In the genomic region with DNA sequence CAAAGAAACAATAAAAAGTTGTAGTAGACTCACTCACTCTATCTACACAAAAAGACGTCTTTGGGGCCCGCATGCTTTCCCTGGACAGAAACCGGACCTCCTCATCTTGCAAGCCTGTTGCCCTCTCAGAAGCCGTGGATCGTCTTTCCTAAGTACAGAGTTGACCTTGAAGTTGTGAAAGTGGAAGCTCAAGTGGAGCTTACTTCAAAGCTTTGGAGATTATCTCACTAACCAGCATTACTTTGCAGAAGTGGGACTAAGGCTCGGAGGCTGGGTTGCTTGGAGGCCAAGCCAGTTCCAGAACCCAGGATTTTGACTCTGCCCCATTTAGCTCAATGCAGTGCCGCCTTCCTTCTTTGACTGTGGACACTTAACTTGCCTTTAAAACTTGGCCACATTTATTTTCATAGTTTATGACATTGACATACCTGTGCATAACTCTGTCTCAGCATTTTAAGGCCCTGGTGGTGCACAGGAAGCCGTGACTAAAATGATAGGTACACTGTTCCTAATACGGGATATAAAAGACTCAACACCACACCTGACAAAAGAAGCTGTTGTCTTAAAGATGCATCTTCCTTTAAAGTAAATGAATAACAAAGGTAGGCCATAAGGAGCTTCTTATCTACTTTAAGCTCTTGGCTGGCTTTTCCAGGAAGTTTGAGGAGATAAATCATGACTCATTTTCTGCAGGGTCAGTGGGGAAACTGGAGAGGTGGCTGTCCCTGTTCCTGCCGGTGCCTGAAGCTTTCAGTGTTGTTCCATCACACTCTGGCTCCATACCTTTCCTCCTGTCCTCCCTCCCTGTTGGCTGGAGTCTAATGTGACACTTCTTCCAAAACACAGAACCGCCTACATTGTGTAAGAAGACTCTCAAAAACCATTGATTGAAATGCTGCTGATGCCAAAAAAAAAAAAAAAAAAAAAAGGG, we compare ENCODE assay signal across 8 cellular contexts. TPM values are rescaled to one million over a fixed set of nuclear protein-coding genes. Genes with fewer than 3 reads are reported as not detected.
DNase-seq lines count a peak whose midpoint lies in the region; ATAC-seq and TF ChIP-seq lines count a peak whose summit lies in the region.

No MANE protein-coding gene starts in this region.

- peaks cover 0 to 4% (median 0%) of the 10 kb centered on the region in 3 experiments for H3K36me3 ChIP-seq in naive thymus-derived CD4-positive, alpha-beta T cell (ENCODE audit: control insufficient read depth in 2 of 3, insufficient read depth in 3 of 3, low read length in 3 of 3)

- no peaks in the 10 kb centered on the region for H3K27me3 ChIP-seq in naive thymus-derived CD4-positive, alpha-beta T cell (ENCODE audit: control insufficient read depth in 2 of 2, insufficient read depth in 2 of 2, low read length in 2 of 2)

- H3K4me3 Mint-ChIP-seq in Calu3 (ENCODE audit: low read depth, unreplicated experiment): peak overlapping the region; percentile 48
- peak overlapping the region; percentile 20 for H3K4me3 Mint-ChIP-seq in central memory CD8-positive, alpha-beta T cell
- H3K4me3 Mint-ChIP-seq in naive thymus-derived CD4-positive, alpha-beta T cell: peak overlapping the region in 6 of 10 donors; percentile 13 to 56 (median 31)

- intact Hi-C loops in Calu3 (cut with micrococcal nuclease; ENCODE audit: unreplicated experiment) (no loop called here), lower leg skin (cut with DNase I; ENCODE audit: low total_unique reads) (no loop called here)
- intact Hi-C loops in naive thymus-derived CD4-positive, alpha-beta T cell (cut with micrococcal nuclease): no loop called here

- H3K27ac Mint-ChIP-seq in Calu3 (ENCODE audit: unreplicated experiment): peak overlapping the region; percentile 93
- H3K27ac Mint-ChIP-seq in central memory CD8-positive, alpha-beta T cell (ENCODE audit: low read depth): peak overlapping the region; percentile 67
- peak overlapping the region in 7 of 9 donors; percentile 43 to 80 (median 72) for H3K27ac Mint-ChIP-seq in naive thymus-derived CD4-positive, alpha-beta T cell

- no peak for TF ChIP-seq POLR2A in lower leg skin (IDR thresholded peaks at IDR 0.05)

- H3K4me1 Mint-ChIP-seq in Calu3 (ENCODE audit: low read depth, unreplicated experiment): peaks cover 18% of the 10 kb centered on the region
- H3K4me1 Mint-ChIP-seq in central memory CD8-positive, alpha-beta T cell: peaks cover 36% of the 10 kb centered on the region
- peaks cover 26 to 56% (median 44%) of the 10 kb centered on the region in 7 donors for H3K4me1 Mint-ChIP-seq in naive thymus-derived CD4-positive, alpha-beta T cell

- no peaks in the 10 kb centered on the region for H3K9me3 ChIP-seq in naive thymus-derived CD4-positive, alpha-beta T cell (ENCODE audit: control insufficient read depth in 2 of 3, low read length in 3 of 3)

- peaks cover 4 to 8% of the 10 kb centered on the region in 2 donors for H3K4me1 ChIP-seq in naive thymus-derived CD4-positive, alpha-beta T cell (ENCODE audit: control insufficient read depth in 2 of 2, insufficient read depth in 2 of 2, low read length in 2 of 2)

- no peaks in the 10 kb centered on the region for H3K27me3 Mint-ChIP-seq in Calu3 (ENCODE audit: unreplicated experiment)
- H3K27me3 Mint-ChIP-seq in central memory CD8-positive, alpha-beta T cell: no peaks in the 10 kb centered on the region
- H3K27me3 Mint-ChIP-seq in naive thymus-derived CD4-positive, alpha-beta T cell: no peaks in the 10 kb centered on the region

- TF ChIP-seq CTCF in Calu3 (IDR thresholded peaks at IDR 0.05; ENCODE audit: unreplicated experiment): no peak
- TF ChIP-seq CTCF in lower leg skin (IDR thresholded peaks at IDR 0.05): no peak

- H3K27ac ChIP-seq in naive thymus-derived CD4-positive, alpha-beta T cell (ENCODE audit: low read depth, low read length): peak overlapping the region; percentile 47

- peaks cover 33% of the 10 kb centered on the region for H3K36me3 Mint-ChIP-seq in Calu3 (ENCODE audit: insufficient read depth, unreplicated experiment)
- peaks cover 13% of the 10 kb centered on the region for H3K36me3 Mint-ChIP-seq in central memory CD8-positive, alpha-beta T cell (ENCODE audit: insufficient read depth)
- peaks cover 0 to 14% (median 9%) of the 10 kb centered on the region in 5 donors for H3K36me3 Mint-ChIP-seq in naive thymus-derived CD4-positive, alpha-beta T cell

- peak; percentile 63 for DNase-seq in Calu3
- peak; percentile 63 for DNase-seq in NCI-H226
- DNase-seq in central memory CD8-positive, alpha-beta T cell (ENCODE audit: low spot score in 2 of 2): no peak
- DNase-seq in naive thymus-derived CD4-positive, alpha-beta T cell: no peak
- DNase-seq in lower leg skin (ENCODE audit: low spot score in 2 of 2): no peak
- DNase-seq in stimulated activated CD4-positive, alpha-beta T cell treated with anti-CD3 and anti-CD28 coated beads, Interleukin-4, amount 100 ng/mL, for 1 hour: no peak

- 59 to 60% methylated on average over 11 of the region's 11 CpGs for WGBS in lower leg skin, 2 donors

- POLR2A ChIA-PET in naive thymus-derived CD4-positive, alpha-beta T cell (lab: Charles Lee): interaction anchor here (0.6 to 6.1 kb wide), 7 partner anchors 11 to 285 kb away, joined by 3 to 26 read pairs (median 3); a partner anchor contains a TSS

- ATAC-seq in central memory CD8-positive, alpha-beta T cell (replicated peaks; ENCODE audit: extremely low read depth, poor library complexity, severe bottlenecking): no peak
- peak; percentile 61 for ATAC-seq in naive thymus-derived CD4-positive, alpha-beta T cell
- ATAC-seq in GM19035 (IDR thresholded peaks at IDR 0.05; ENCODE audit: unreplicated experiment): no peak
- no peak for ATAC-seq in GM21619 (IDR thresholded peaks at IDR 0.05; ENCODE audit: unreplicated experiment)

- CTCF ChIA-PET in Calu3 (lab: Charles Lee): interaction anchor here (0.6 to 1.8 kb wide), 7 partner anchors 11 to 557 kb away, joined by 3 to 13 read pairs (median 5); a partner anchor contains a TSS
- CTCF ChIA-PET in naive thymus-derived CD4-positive, alpha-beta T cell (lab: Charles Lee): interaction anchor here (0.6 to 1.9 kb wide), 3 partner anchors 20 to 44 kb away, joined by 3 to 5 read pairs (median 4); no protein-coding TSS in a partner anchor

- BruUV-seq in Calu3 (replicated peaks; lab: Mats Ljungman, UMichigan): no TSS peak

- H3K4me3 ChIP-seq in naive thymus-derived CD4-positive, alpha-beta T cell (ENCODE audit: low read length): no peak overlapping the region
- H3K4me3 ChIP-seq in lower leg skin (ENCODE audit: low read depth, poor library complexity, severe bottlenecking): no peak overlapping the region

- H3K9me3 Mint-ChIP-seq in Calu3 (ENCODE audit: low read depth, unreplicated experiment): no peaks in the 10 kb centered on the region
- no peaks in the 10 kb centered on the region for H3K9me3 Mint-ChIP-seq in central memory CD8-positive, alpha-beta T cell
- H3K9me3 Mint-ChIP-seq in naive thymus-derived CD4-positive, alpha-beta T cell: no peaks in the 10 kb centered on the region

RNA-seq across cellular contexts. Expression of a gene that starts 10.7 kb away (rescaled TPM):
- total RNA-seq in Calu3 (2022) (19.5 and 22.1 TPM in 2 replicates), lower leg skin (10 to 100 TPM; 26.4 to 40.3 (median 32.0) TPM)
- total RNA-seq in naive thymus-derived CD4-positive, alpha-beta T cell: 10 to 100 TPM; 12.4 to 26.3 (median 15.1) TPM
- 10 to 100 TPM in 1 of 2 donors, 1 to 10 TPM in 1; 8.4 to 14.7 TPM for polyA plus RNA-seq in naive thymus-derived CD4-positive, alpha-beta T cell

RNA-seq across cellular contexts. Expression of a gene that starts 11.6 kb away (rescaled TPM):
- total RNA-seq in Calu3 (2022): 6.7 and 9.0 TPM in 2 replicates
- 10 to 100 TPM; 10.7 to 13.3 (median 11.8) TPM for total RNA-seq in naive thymus-derived CD4-positive, alpha-beta T cell
- 10 to 100 TPM in 1 of 2 donors, 1 to 10 TPM in 1; 8.6 to 14.8 TPM for polyA plus RNA-seq in naive thymus-derived CD4-positive, alpha-beta T cell
- total RNA-seq in lower leg skin: 10 to 100 TPM in 1 of 4 donors, 1 to 10 TPM in 3; 8.6 to 10.8 (median 9.6) TPM

RNA-seq across cellular contexts. Expression of a gene that starts 48.8 kb away (rescaled TPM):
- total RNA-seq in Calu3 (2022) (121 and 137 TPM in 2 replicates), lower leg skin (10 to 100 TPM; 32.6 to 66.5 (median 56.3) TPM)
- total RNA-seq in naive thymus-derived CD4-positive, alpha-beta T cell: 10 to 100 TPM; 52.0 to 70.8 (median 61.3) TPM
- polyA plus RNA-seq in naive thymus-derived CD4-positive, alpha-beta T cell: 10 to 100 TPM; 32.3 to 36.1 TPM

Comparison
In these comparisons a context has a peak if more than half of its experiments do, and no peak if none do; other contexts are left out.
1. DNase-seq: peak in Calu3 (single experiment) and NCI-H226 (single experiment); none in central memory CD8-positive, alpha-beta T cell (0 of 2), naive thymus-derived CD4-positive, alpha-beta T cell (0 of 9), lower leg skin (0 of 2) and stimulated activated CD4-positive, alpha-beta T cell treated with anti-CD3 and anti-CD28 coated beads, Interleukin-4, amount 100 ng/mL, for 1 hour (single experiment).
2. Peak in every context shown above with its lines, with median percentiles within 50 percentile points of each other: H3K27ac Mint-ChIP-seq and H3K4me3 Mint-ChIP-seq.